3 cellular contexts compared by ENCODE assay signal in the genomic region with DNA sequence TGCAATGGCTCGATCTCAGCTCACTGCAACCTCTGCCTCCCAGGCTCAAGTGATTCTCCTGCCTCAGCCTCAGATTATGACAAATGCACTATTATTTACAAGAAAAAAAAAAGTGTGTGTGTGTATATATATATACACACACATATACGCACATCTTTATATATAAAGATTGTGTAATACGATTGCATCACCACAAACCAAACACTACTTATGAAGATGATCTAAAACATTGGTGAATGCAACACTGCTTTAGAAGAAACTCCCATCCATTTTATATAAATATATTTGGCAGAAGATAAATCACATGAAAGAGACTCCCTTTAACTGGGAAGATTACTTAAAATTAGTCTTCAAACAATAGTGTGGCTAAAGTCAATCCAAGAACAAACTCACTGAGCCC.
TF ChIP-seq lines count a peak whose summit lies in the region.

No MANE protein-coding gene starts in this region.

TF ChIP-seq in A549, 52 proteins besides CTCF, POLR2A, EP300 and RAD21:
- TF ChIP-seq, protein P1, sequence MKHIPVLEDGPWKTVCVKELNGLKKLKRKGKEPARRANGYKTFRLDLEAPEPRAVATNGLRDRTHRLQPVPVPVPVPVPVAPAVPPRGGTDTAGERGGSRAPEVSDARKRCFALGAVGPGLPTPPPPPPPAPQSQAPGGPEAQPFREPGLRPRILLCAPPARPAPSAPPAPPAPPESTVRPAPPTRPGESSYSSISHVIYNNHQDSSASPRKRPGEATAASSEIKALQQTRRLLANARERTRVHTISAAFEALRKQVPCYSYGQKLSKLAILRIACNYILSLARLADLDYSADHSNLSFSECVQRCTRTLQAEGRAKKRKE (CRISPR knock-in tag; IDR thresholded peaks at IDR 0.05; ENCODE audit: low read depth), result no peak
- TF ChIP-seq GATA3 (IDR thresholded peaks at IDR 0.05; ENCODE audit: borderline replicate concordance), result peak; percentile 65; the same call in 1 of the 2 replicates
- TF ChIP-seq CEBPB (IDR thresholded peaks at IDR 0.05), result peak; percentile 75 to 94; a peak in 3 of 4 replicates
- peak; percentile 54; the same call in 1 of the 2 replicates for TF ChIP-seq HES2 (IDR thresholded peaks at IDR 0.05)
- peak; percentile 51; the same call in 1 of the 2 replicates for TF ChIP-seq JUNB (IDR thresholded peaks at IDR 0.05)
- no peak for TF ChIP-seq KDM1A (IDR thresholded peaks at IDR 0.05; ENCODE audit: low read depth)

TF ChIP-seq in IMR-90, 13 proteins besides CTCF, POLR2A, EP300 and RAD21:
- no peak for TF ChIP-seq MAZ (IDR thresholded peaks at IDR 0.05; ENCODE audit: borderline replicate concordance, low read depth, low read length)
- peak; percentile 74 for TF ChIP-seq CEBPB (IDR thresholded peaks at IDR 0.05; ENCODE audit: low read depth, low read length)
- no peak for TF ChIP-seq MAFK (IDR thresholded peaks at IDR 0.05; ENCODE audit: low read depth, low read length)
- TF ChIP-seq, protein P2, sequence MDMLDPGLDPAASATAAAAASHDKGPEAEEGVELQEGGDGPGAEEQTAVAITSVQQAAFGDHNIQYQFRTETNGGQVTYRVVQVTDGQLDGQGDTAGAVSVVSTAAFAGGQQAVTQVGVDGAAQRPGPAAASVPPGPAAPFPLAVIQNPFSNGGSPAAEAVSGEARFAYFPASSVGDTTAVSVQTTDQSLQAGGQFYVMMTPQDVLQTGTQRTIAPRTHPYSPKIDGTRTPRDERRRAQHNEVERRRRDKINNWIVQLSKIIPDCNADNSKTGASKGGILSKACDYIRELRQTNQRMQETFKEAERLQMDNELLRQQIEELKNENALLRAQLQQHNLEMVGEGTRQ (IDR thresholded peaks at IDR 0.05; ENCODE audit: low read depth, low read length), result no peak
- no peak for TF ChIP-seq FOS (IDR thresholded peaks at IDR 0.05; ENCODE audit: low read depth, low read length)

TF ChIP-seq in K562, 482 proteins besides CTCF, POLR2A, EP300 and RAD21:
- TF ChIP-seq RFX1 (IDR thresholded peaks at IDR 0.05), result no peak
- TF ChIP-seq CEBPB (tag; IDR thresholded peaks at IDR 0.05), result peak; percentile 68
- TF ChIP-seq MTA1 (IDR thresholded peaks at IDR 0.05; ENCODE audit: borderline replicate concordance), result no peak
- TF ChIP-seq PCBP2 (IDR thresholded peaks at IDR 0.05; ENCODE audit: low read depth, low read length, poor library complexity, severe bottlenecking), result no peak
- no peak for TF ChIP-seq TRIM28 (IDR thresholded peaks at IDR 0.05)
- TF ChIP-seq CEBPG (CRISPR knock-in tag; IDR thresholded peaks at IDR 0.05), result no peak
- TF ChIP-seq CEBPG (tag; conservative IDR thresholded peaks at IDR 0.05 in 1 of 2, IDR thresholded peaks at IDR 0.05 in 1 of 2), result peak in 1 of 2 experiments; percentile 78; a peak in 2 of 4 replicates
- no peak for TF ChIP-seq NR4A1 (CRISPR knock-in tag; IDR thresholded peaks at IDR 0.05)
- no peak for TF ChIP-seq NR4A1 (tag; IDR thresholded peaks at IDR 0.05)
- TF ChIP-seq ATF3 (IDR thresholded peaks at IDR 0.05), result peak; percentile 45; the same call in 1 of the 2 replicates
- TF ChIP-seq ATF3 (CRISPR knock-in tag; conservative IDR thresholded peaks at IDR 0.05), result no peak
- TF ChIP-seq FOXA3 (CRISPR knock-in tag; conservative IDR thresholded peaks at IDR 0.05 in 1 of 2, IDR thresholded peaks at IDR 0.05 in 1 of 2), result no peak
